11 cellular contexts compared by ENCODE assay signal in the genomic region with DNA sequence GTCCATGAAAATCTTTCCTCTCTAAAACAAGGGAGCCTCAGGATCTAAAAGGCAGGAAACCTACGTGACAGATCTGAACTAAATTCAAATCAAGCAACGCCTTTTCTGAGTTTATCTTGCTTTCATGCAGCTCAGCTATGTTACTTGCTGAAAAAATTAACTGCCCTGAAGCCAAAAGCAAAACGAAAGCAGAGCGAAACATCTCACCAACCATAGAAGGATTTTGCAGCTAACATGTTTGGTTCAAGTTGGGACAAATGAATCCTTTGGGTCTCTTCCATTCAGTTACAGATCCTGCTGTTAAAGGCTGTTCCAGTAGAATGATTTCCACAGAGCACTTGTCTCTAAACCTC. TPM values are rescaled to one million over a fixed set of nuclear protein-coding genes. Genes with fewer than 3 reads are reported as not detected.
DNase-seq lines count a peak whose midpoint lies in the region; ATAC-seq, FAIRE-seq and TF ChIP-seq lines count a peak whose summit lies in the region.
"Had no signal": no experiment of that assay in that cellular context is flagged by ENCODE, and none has a peak within 500 bp of the region (broad histone marks: within the 10 kb centered on the region; RNA-seq: fewer than 3 reads in every experiment).

No MANE protein-coding gene starts in this region.

- no peak overlapping the region for H2AFZ ChIP-seq in SU-DHL-6 (ENCODE audit: low read depth, low read length, severe bottlenecking)

- H3K9me3 ChIP-seq in SU-DHL-6 (ENCODE audit: insufficient read depth, low read length) (no peaks in the 10 kb centered on the region), gastroesophageal sphincter (no peaks in the 10 kb centered on the region), small intestine (ENCODE audit: control insufficient read depth, low read depth) (no peaks in the 10 kb centered on the region)

- no peaks in the 10 kb centered on the region for H3K9me2 ChIP-seq in SU-DHL-6 (replicated peaks; ENCODE audit: insufficient read depth, low read length)

- peaks cover 5% of the 10 kb centered on the region for H3F3A ChIP-seq in SU-DHL-6 (ENCODE audit: insufficient read depth)

- no peak for TF ChIP-seq POLR2A in gastroesophageal sphincter (IDR thresholded peaks at IDR 0.05)

- no peak for FAIRE-seq in small intestine (lab: Jason Lieb, UNC)
- FAIRE-seq: G401.6 had no signal

- H3K4me1 ChIP-seq in gastroesophageal sphincter (peaks cover 0 to 69% (median 13%) of the 10 kb centered on the region in 3 donors), small intestine (ENCODE audit: control insufficient read depth in 2 of 2, insufficient read depth in 1 of 2, low read depth in 1 of 2, low read length in 1 of 2) (peaks cover 0 to 2% of the 10 kb centered on the region in 2 donors)

- TF ChIP-seq CTCF in SU-DHL-6 (IDR thresholded peaks at IDR 0.05; ENCODE audit: insufficient read depth, low read length, poor library complexity, severe bottlenecking) = no peak
- TF ChIP-seq CTCF in gastroesophageal sphincter (IDR thresholded peaks at IDR 0.05) = no peak

- ATAC-seq in GM21367 (IDR thresholded peaks at IDR 0.05; ENCODE audit: unreplicated experiment) (peak; percentile 7), gastroesophageal sphincter (peak; percentile 24), HG03108 (IDR thresholded peaks at IDR 0.05; ENCODE audit: unreplicated experiment) (no peak)
- ATAC-seq: Panc1 had no signal

- DNase-seq in small intestine = peak; percentile 40
- DNase-seq in stimulated activated CD4-positive, alpha-beta T cell treated with anti-CD3 and anti-CD28 coated beads, Interleukin-2, amount 100 ng/mL, for 24 hours = no peak
- DNase-seq in T1000 (lab: John Stamatoyannopoulos, UW) = no peak
- no peak for DNase-seq in COR-L47 (lab: John Stamatoyannopoulos, UW)

- H3K4me3 ChIP-seq in SU-DHL-6 (ENCODE audit: insufficient read depth, low read length, poor library complexity, severe bottlenecking) (peak overlapping the region; percentile 48), gastroesophageal sphincter (peak overlapping the region; percentile 19 to 37), small intestine (ENCODE audit: low read depth in 1 of 2, low read length in 2 of 2) (peak overlapping the region in 1 of 2 donors; percentile 82)

- H3K36me3 ChIP-seq in SU-DHL-6 (ENCODE audit: low read length) (no peaks in the 10 kb centered on the region), gastroesophageal sphincter (no peaks in the 10 kb centered on the region), small intestine (ENCODE audit: control insufficient read depth in 2 of 2, insufficient read depth in 2 of 2, low read length in 2 of 2) (peaks cover 0 to 3% of the 10 kb centered on the region in 2 donors)

- peaks cover 12% of the 10 kb centered on the region; the same call in 1 of the 2 replicates for H3K79me2 ChIP-seq in SU-DHL-6 (ENCODE audit: insufficient read depth, low read length)

- peak overlapping the region; percentile 59 for H3K9ac ChIP-seq in SU-DHL-6 (ENCODE audit: low read length)

- H3K27me3 ChIP-seq in SU-DHL-6 (ENCODE audit: low read length) (no peaks in the 10 kb centered on the region), gastroesophageal sphincter (no peaks in the 10 kb centered on the region), small intestine (ENCODE audit: control insufficient read depth in 2 of 2, insufficient read depth in 2 of 2, low read length in 2 of 2) (no peaks in the 10 kb centered on the region)

- WGBS in gastroesophageal sphincter (ENCODE audit: low coverage in 1 of 2), 2 donors = 10 to 22% methylated on average over 4 of the region's 4 CpGs
- WGBS in small intestine, 3 donors = 12 to 26% (median 25%) methylated on average over 4 of the region's 4 CpGs

- H3K27ac ChIP-seq in SU-DHL-6 (ENCODE audit: low read depth, low read length) = peak overlapping the region; percentile 83
- H3K27ac ChIP-seq in gastroesophageal sphincter = peak overlapping the region; percentile 73 to 84 (median 80)
- peak overlapping the region; percentile 85 to 95 for H3K27ac ChIP-seq in small intestine (ENCODE audit: low read depth in 1 of 2, low read length in 1 of 2)

- no peaks in the 10 kb centered on the region for H4K20me1 ChIP-seq in SU-DHL-6 (ENCODE audit: low read depth, low read length)

- no peak for TF ChIP-seq EP300 in gastroesophageal sphincter (IDR thresholded peaks at IDR 0.05)

- H3K4me2 ChIP-seq in SU-DHL-6 (ENCODE audit: low read depth, low read length, poor library complexity, severe bottlenecking) = peak overlapping the region; percentile 62

RNA-seq across cellular contexts. Expression of a gene that starts 0.5 kb away (rescaled TPM):
- 1 to 10 TPM in 1 of 4 donors, under 1 TPM in 3; 0.16 to 2.7 (median 0.39) TPM for total RNA-seq in gastroesophageal sphincter
- 100 to 1,000 TPM in 2 of 3 donors, 10 to 100 TPM in 1; 42.5 to 234 (median 175) TPM for polyA plus RNA-seq in small intestine

RNA-seq across cellular contexts. Expression of a gene that starts 42.7 kb away (rescaled TPM):
- under 1 TPM in 1 of 4 donors, not detected in 3; 0.27 TPM for total RNA-seq in gastroesophageal sphincter
- under 1 TPM in 1 of 3 donors, not detected in 2; 0.55 TPM for polyA plus RNA-seq in small intestine
- total RNA-seq: liver had no signal
- polyA plus RNA-seq: liver had no signal

RNA-seq across cellular contexts. Expression of a gene that starts 60.0 kb away (rescaled TPM):
- total RNA-seq in gastroesophageal sphincter = 1 to 10 TPM; 2.8 to 4.4 (median 4.0) TPM
- 1 to 10 TPM; 1.1 to 2.2 (median 1.4) TPM for polyA plus RNA-seq in small intestine
